ENCODE assay signal across 18 cellular contexts in genomic region chr13:29480893-29481525, GRCh38.
DNase-seq lines count a peak whose midpoint lies in the region; ATAC-seq and TF ChIP-seq lines count a peak whose summit lies in the region.
"Had no signal": no experiment of that assay in that cellular context is flagged by ENCODE, and none has a peak within 500 bp of the region (broad histone marks: within the 10 kb centered on the region; RNA-seq: fewer than 3 reads in every experiment).

No MANE protein-coding gene starts in this region.

- TF ChIP-seq CTCF in left ventricle myocardium inferior (IDR thresholded peaks at IDR 0.05; ENCODE audit: borderline replicate concordance) = no peak
- TF ChIP-seq CTCF in GM10248 (IDR thresholded peaks at IDR 0.05; ENCODE audit: control extremely low read depth, extremely low read depth, low read depth, missing control alignments) = no peak
- no peak for TF ChIP-seq CTCF in right lobe of liver (IDR thresholded peaks at IDR 0.05)

- CTCF ChIA-PET in GM10248 (lab: Yijun Ruan, JAX) = interaction anchor here (0.6 to 2.8 kb wide), 2 partner anchors 9 to 28 kb away, joined by 3 to 9 read pairs; no protein-coding TSS in a partner anchor

- no peak for ATAC-seq in HG03354 (IDR thresholded peaks at IDR 0.05; ENCODE audit: poor library complexity, severe bottlenecking, unreplicated experiment)
- no peak for ATAC-seq in T-helper 17 cell
- no peak for ATAC-seq in right lobe of liver

- H3K27ac ChIP-seq in left ventricle myocardium inferior (replicated peaks) (peak overlapping the region; percentile 6), right lobe of liver (no peak overlapping the region)
- H3K27ac ChIP-seq: BLaER1, HL-60, SJCRH30 had no signal

- H3K4me3 ChIP-seq in left ventricle myocardium inferior = no peak overlapping the region
- H3K4me3 ChIP-seq in right lobe of liver = no peak overlapping the region
- H3K4me3 ChIP-seq: BLaER1, SJCRH30 had no signal

- no peak overlapping the region for H3K27ac Mint-ChIP-seq in T-helper 17 cell
- H3K27ac Mint-ChIP-seq: H9 had no signal

- H3K36me3 ChIP-seq in left ventricle myocardium inferior (peaks cover 8% of the 10 kb centered on the region), right lobe of liver (no peaks in the 10 kb centered on the region)
- H3K36me3 ChIP-seq: BLaER1, SJCRH30 had no signal

- H3K4me3 Mint-ChIP-seq in T-helper 17 cell = no peak overlapping the region

- peaks cover 40% of the 10 kb centered on the region for H3K27me3 Mint-ChIP-seq in T-helper 17 cell

- H3K4me1 ChIP-seq in left ventricle myocardium inferior (peaks cover 35% of the 10 kb centered on the region), right lobe of liver (no peaks in the 10 kb centered on the region)

- POLR2A ChIA-PET in GM10248 (lab: Yijun Ruan, JAX) = no interaction called here

- no peak for TF ChIP-seq POLR2A in right lobe of liver (IDR thresholded peaks at IDR 0.05)

- WGBS in right lobe of liver (ENCODE audit: insufficient coverage, low coverage, low lambda C conversion rate, missing lambda C conversion rate) = 59% methylated on average over 7 of the region's 11 CpGs

- no peaks in the 10 kb centered on the region for H3K9me3 ChIP-seq in left ventricle myocardium inferior (replicated peaks)
- no peaks in the 10 kb centered on the region for H3K9me3 ChIP-seq in T-helper 17 cell (ENCODE audit: control insufficient read depth, low read length, poor library complexity, severe bottlenecking)
- no peaks in the 10 kb centered on the region for H3K9me3 ChIP-seq in right lobe of liver
- H3K9me3 ChIP-seq: BLaER1, SJCRH30 had no signal

- H3K4me1 Mint-ChIP-seq in T-helper 17 cell = peaks cover 2% of the 10 kb centered on the region

- intact Hi-C loops in left ventricle myocardium inferior (cut with micrococcal nuclease) (no loop called here), right lobe of liver (cut with DNase I) (no loop called here)

- H3K27me3 ChIP-seq in left ventricle myocardium inferior (ENCODE audit: low read depth) (no peaks in the 10 kb centered on the region), right lobe of liver (no peaks in the 10 kb centered on the region)
- H3K27me3 ChIP-seq: BLaER1, SJCRH30 had no signal

- DNase-seq in NCI-H1417 (lab: John Stamatoyannopoulos, UW) = peak in 2 of 3 experiments; percentile 4 to 41
- no peak for DNase-seq in NCI-H1417 treated with DMSO at 0.1 percent for 48 hours (lab: John Stamatoyannopoulos, UW)
- DNase-seq in cerebellar cortex (ENCODE audit: low spot score) = peak; percentile 90
- DNase-seq in left ventricle myocardium inferior = no peak
- no peak for DNase-seq in T-helper 17 cell
- no peak for DNase-seq in GM10248 (ENCODE audit: extremely low spot score)
- no peak for DNase-seq in right lobe of liver
- DNase-seq: H9; NCI-H1436 treated with DMSO at 0.1 percent for 48 hours; NCI-H2081; NCI-H2227 treated with DMSO at 0.1 percent for 48 hours; NCI-H526; NK-92 treated with Interleukin-12 subunit alpha and Interleukin-12 subunit beta, amount 100 ng/mL, for 24 hours; OCI-M1; SJCRH30 had no signal

- peaks cover 3% of the 10 kb centered on the region for H3K36me3 Mint-ChIP-seq in T-helper 17 cell (ENCODE audit: low read depth)

Comparison
In these comparisons a context has a peak if more than half of its experiments do, and no peak if none do; other contexts are left out.
1. DNase-seq: peak in NCI-H1417 (2 of 3) and cerebellar cortex (single experiment); none in NCI-H1417 treated with DMSO at 0.1 percent for 48 hours (single experiment), left ventricle myocardium inferior (single experiment), T-helper 17 cell (0 of 3), GM10248 (single experiment) and right lobe of liver (0 of 3).